8 cellular contexts compared by ENCODE assay signal in genomic region chr2:62774555-62775366, GRCh38.
DNase-seq lines count a peak whose midpoint lies in the region; ATAC-seq, FAIRE-seq and TF ChIP-seq lines count a peak whose summit lies in the region.

No MANE protein-coding gene starts in this region.

- WGBS in prostate gland: 78% methylated on average over 5 of the region's 5 CpGs

- H3K27ac ChIP-seq in prostate gland: no peak overlapping the region

- peak; percentile 24 for DNase-seq in GM10266 (ENCODE audit: extremely low spot score)
- peak; percentile 75 for DNase-seq in M059J (ENCODE audit: low read depth)
- no peak for DNase-seq in T-helper 17 cell
- DNase-seq in fibroblast of villous mesenchyme (ENCODE audit: low read depth): peak; percentile 60
- peak; percentile 29 for DNase-seq in prostate gland (ENCODE audit: low spot score)
- DNase-seq in NCI-H774 (lab: John Stamatoyannopoulos, UW): no peak
- DNase-seq in activated CD8-positive, alpha-beta memory T cell treated with anti-CD3 and anti-CD28 coated beads for 24 hours: no peak

- H3K4me1 Mint-ChIP-seq in T-helper 17 cell: peaks cover 7% of the 10 kb centered on the region

- no peaks in the 10 kb centered on the region for H3K4me1 ChIP-seq in prostate gland (replicated peaks)

- intact Hi-C loops in prostate gland (cut with DNase I): loop anchor here (5.0 kb wide), 1 partner anchor 67 kb away; the partner anchor contains the start of gene EHBP1

- no peaks in the 10 kb centered on the region for H3K27me3 Mint-ChIP-seq in T-helper 17 cell

- H3K27me3 ChIP-seq in prostate gland (replicated peaks; ENCODE audit: insufficient read depth): no peaks in the 10 kb centered on the region

- ATAC-seq in T-helper 17 cell: peak; percentile 57

- no peaks in the 10 kb centered on the region for H3K36me3 ChIP-seq in prostate gland

- H3K27ac Mint-ChIP-seq in T-helper 17 cell: no peak overlapping the region

- H3K4me3 Mint-ChIP-seq in T-helper 17 cell: no peak overlapping the region

- no peak for TF ChIP-seq POLR2A in prostate gland (IDR thresholded peaks at IDR 0.05)

- no peaks in the 10 kb centered on the region for H3K36me3 Mint-ChIP-seq in T-helper 17 cell (ENCODE audit: low read depth)

- peak; percentile 99 for FAIRE-seq in A204.1 (lab: Jason Lieb, UNC)

- H3K9me3 ChIP-seq in T-helper 17 cell (ENCODE audit: control insufficient read depth, low read length, poor library complexity, severe bottlenecking): no peaks in the 10 kb centered on the region
- no peaks in the 10 kb centered on the region for H3K9me3 ChIP-seq in prostate gland

- TF ChIP-seq CTCF in GM10266 (IDR thresholded peaks at IDR 0.05; ENCODE audit: control insufficient read depth, insufficient read depth, low read depth, missing control alignments) (peak; percentile 69), fibroblast of villous mesenchyme (IDR thresholded peaks at IDR 0.05; ENCODE audit: insufficient read depth, low read depth, low read length) (peak; percentile 64), prostate gland (IDR thresholded peaks at IDR 0.05) (peak; percentile 52 to 85 (median 81))

- H3K4me3 ChIP-seq in fibroblast of villous mesenchyme (ENCODE audit: low read depth, low read length) (no peak overlapping the region), prostate gland (no peak overlapping the region)

Comparison
In these comparisons a context has a peak if more than half of its experiments do, and no peak if none do; other contexts are left out.
1. DNase-seq: peak in GM10266 (single experiment), M059J (single experiment), fibroblast of villous mesenchyme (single experiment) and prostate gland (single experiment); none in T-helper 17 cell (0 of 3), NCI-H774 (single experiment) and activated CD8-positive, alpha-beta memory T cell treated with anti-CD3 and anti-CD28 coated beads for 24 hours (single experiment).
2. Peak in every context shown above with its lines, with median percentiles within 50 percentile points of each other: CTCF ChIP-seq.